Comparison of ENCODE assay signal across 8 cellular contexts in genomic region chr11:66467034-66467659, GRCh38. TPM values are rescaled to one million over a fixed set of nuclear protein-coding genes. Genes with fewer than 3 reads are reported as not detected.
DNase-seq lines count a peak whose midpoint lies in the region; ATAC-seq and TF ChIP-seq lines count a peak whose summit lies in the region.

No MANE protein-coding gene starts in this region.

- H3K36me3 Mint-ChIP-seq in activated CD8-positive, alpha-beta T cell treated with anti-CD3 and anti-CD28 coated beads for 36 hours (ENCODE audit: low read depth) = peaks cover 2% of the 10 kb centered on the region

- DNase-seq in ELF-1 (ENCODE audit: low read depth, low spot score) (peak; percentile 51), HK-2 (ENCODE audit: unreplicated experiment) (peak; percentile 22), Right ventricle myocardium superior (peak; percentile 55), pons (ENCODE audit: low spot score) (peak; percentile 7), NCI-H187 (lab: John Stamatoyannopoulos, UW) (no peak)
- peak; percentile 44 for DNase-seq in activated CD8-positive, alpha-beta T cell treated with anti-CD3 and anti-CD28 coated beads for 36 hours
- no peak for DNase-seq in effector CD8-positive, alpha-beta T cell (lab: John Stamatoyannopoulos, UW)

- TF ChIP-seq CTCF in activated CD8-positive, alpha-beta T cell treated with anti-CD3 and anti-CD28 coated beads for 36 hours (IDR thresholded peaks at IDR 0.05) = peak; percentile 69

- no peaks in the 10 kb centered on the region for H3K27me3 Mint-ChIP-seq in activated CD8-positive, alpha-beta T cell treated with anti-CD3 and anti-CD28 coated beads for 36 hours

- CTCF ChIA-PET in activated CD8-positive, alpha-beta T cell treated with anti-CD3 and anti-CD28 coated beads for 36 hours (lab: Charles Lee) = interaction anchor here (0.6 to 5.5 kb wide), 8 partner anchors 9 to 229 kb away, joined by 3 to 36 read pairs (median 4); partner anchors contain the start of genes DPP3 and MRPL11

- ATAC-seq in GM19438 (IDR thresholded peaks at IDR 0.05; ENCODE audit: low read depth, unreplicated experiment) (peak; percentile 28), Right ventricle myocardium superior (ENCODE audit: poor library complexity) (peak; percentile 11)
- ATAC-seq in activated CD8-positive, alpha-beta T cell treated with anti-CD3 and anti-CD28 coated beads for 36 hours = peak; percentile 32

- peak overlapping the region; percentile 86 for H3K4me3 Mint-ChIP-seq in activated CD8-positive, alpha-beta T cell treated with anti-CD3 and anti-CD28 coated beads for 36 hours

- peak overlapping the region; percentile 81 for H3K27ac Mint-ChIP-seq in activated CD8-positive, alpha-beta T cell treated with anti-CD3 and anti-CD28 coated beads for 36 hours

- intact Hi-C loops in activated CD8-positive, alpha-beta T cell treated with anti-CD3 and anti-CD28 coated beads for 36 hours (cut with micrococcal nuclease) = no loop called here
- intact Hi-C loops in Right ventricle myocardium superior (cut with DNase I) = no loop called here

- no peaks in the 10 kb centered on the region for H3K9me3 Mint-ChIP-seq in activated CD8-positive, alpha-beta T cell treated with anti-CD3 and anti-CD28 coated beads for 36 hours

- POLR2A ChIA-PET in activated CD8-positive, alpha-beta T cell treated with anti-CD3 and anti-CD28 coated beads for 36 hours (lab: Charles Lee) = interaction anchor here (1.0 to 1.6 kb wide), 5 partner anchors 9 to 178 kb away, joined by 3 to 6 read pairs (median 3); partner anchors contain the start of gene YIF1A

- peaks cover 38% of the 10 kb centered on the region for H3K4me1 Mint-ChIP-seq in activated CD8-positive, alpha-beta T cell treated with anti-CD3 and anti-CD28 coated beads for 36 hours (ENCODE audit: low read depth)

RNA-seq across cellular contexts. Expression of gene PELI3, which starts 0.4 kb away (rescaled TPM):
- total RNA-seq in activated CD8-positive, alpha-beta T cell treated with anti-CD3 and anti-CD28 coated beads for 36 hours = 10 to 100 TPM in 1 of 2 experiments, 1 to 10 TPM in 1; 6.7 to 10.5 TPM
- total RNA-seq in Right ventricle myocardium superior = 8.9 TPM

RNA-seq across cellular contexts. Expression of gene DPP3, which starts 13.1 kb away (rescaled TPM):
- total RNA-seq in activated CD8-positive, alpha-beta T cell treated with anti-CD3 and anti-CD28 coated beads for 36 hours = 10 to 100 TPM; 72.4 to 75.8 TPM
- 11.1 TPM for total RNA-seq in Right ventricle myocardium superior

RNA-seq across cellular contexts. Expression of gene MRPL11, which starts 28.5 kb away (rescaled TPM):
- total RNA-seq in activated CD8-positive, alpha-beta T cell treated with anti-CD3 and anti-CD28 coated beads for 36 hours = 100 to 1,000 TPM; 135 to 142 TPM
- total RNA-seq in Right ventricle myocardium superior = 52.6 TPM

RNA-seq across cellular contexts. Expression of gene BBS1, which starts 43.3 kb away (rescaled TPM):
- total RNA-seq in activated CD8-positive, alpha-beta T cell treated with anti-CD3 and anti-CD28 coated beads for 36 hours = 1 to 10 TPM; 7.7 to 7.9 TPM
- total RNA-seq in Right ventricle myocardium superior = 12.1 TPM

RNA-seq across cellular contexts. Expression of gene NPAS4, which starts 46.3 kb away (rescaled TPM):
- total RNA-seq in activated CD8-positive, alpha-beta T cell treated with anti-CD3 and anti-CD28 coated beads for 36 hours = under 1 TPM in 1 of 2 experiments, not detected in 1; 0.11 TPM
- not detected for total RNA-seq in Right ventricle myocardium superior

Comparison
In these comparisons a context has a peak if more than half of its experiments do, and no peak if none do; other contexts are left out.
1. DNase-seq: peak in ELF-1 (single experiment), HK-2 (single experiment), activated CD8-positive, alpha-beta T cell treated with anti-CD3 and anti-CD28 coated beads for 36 hours (single experiment), Right ventricle myocardium superior (single experiment) and pons (single experiment); none in effector CD8-positive, alpha-beta T cell (single experiment) and NCI-H187 (0 of 2).
2. Peak in every context shown above with its lines, with median percentiles within 50 percentile points of each other: ATAC-seq.